ENCODE assay signal across 16 cellular contexts in the genomic region with DNA sequence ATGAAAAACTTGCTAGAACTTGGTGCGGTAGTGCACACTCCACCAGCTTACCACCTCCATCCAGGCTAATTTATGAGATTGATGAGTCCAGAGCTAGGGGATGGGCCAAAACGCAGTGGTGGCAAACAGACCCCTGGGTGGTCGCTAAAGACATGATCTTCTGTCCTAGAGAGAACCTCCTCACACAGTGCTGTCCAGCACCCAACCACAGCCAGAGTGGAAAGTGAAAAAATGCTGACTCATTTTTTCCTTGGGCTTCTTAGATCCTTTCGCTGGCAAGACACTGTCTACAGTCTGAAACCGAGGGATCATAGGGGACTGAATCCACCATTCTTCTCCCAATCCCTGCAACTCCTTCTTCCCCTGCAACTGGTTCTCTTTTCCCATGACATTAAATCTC. TPM values are rescaled to one million over a fixed set of nuclear protein-coding genes. Genes with fewer than 3 reads are reported as not detected.
DNase-seq lines count a peak whose midpoint lies in the region; ATAC-seq and TF ChIP-seq lines count a peak whose summit lies in the region.
"Had no signal": no experiment of that assay in that cellular context is flagged by ENCODE, and none has a peak within 500 bp of the region (broad histone marks: within the 10 kb centered on the region; RNA-seq: fewer than 3 reads in every experiment).

No MANE protein-coding gene starts in this region.

- H3K27ac ChIP-seq in ACC112 (ENCODE audit: low read depth, low read length) (peak overlapping the region; percentile 5; the same call in 1 of the 2 replicates), muscle layer of duodenum (ENCODE audit: low read length) (no peak overlapping the region), OCI-LY7 (ENCODE audit: low read depth, low read length, poor library complexity, severe bottlenecking) (no peak overlapping the region)
- H3K27ac ChIP-seq: SJCRH30 had no signal

- TF ChIP-seq CTCF in choroid plexus epithelial cell (conservative IDR thresholded peaks at IDR 0.05; ENCODE audit: low read depth, low read length) (no peak), OCI-LY7 (conservative IDR thresholded peaks at IDR 0.05; ENCODE audit: low read length) (no peak)

- CTCF ChIA-PET in OCI-LY7 (lab: Charles Lee; ENCODE audit: unreplicated experiment): no interaction called here

- H3K79me2 ChIP-seq in ACC112 (ENCODE audit: control insufficient read depth, insufficient read depth, low read length, unreplicated experiment): peaks cover 80% of the 10 kb centered on the region
- H3K79me2 ChIP-seq in OCI-LY7 (ENCODE audit: insufficient read depth, low read depth, low read length): no peaks in the 10 kb centered on the region

- H3K4me1 ChIP-seq in ACC112 (ENCODE audit: control insufficient read depth, insufficient read depth, low read length, unreplicated experiment): peaks cover 44% of the 10 kb centered on the region
- peaks cover 6 to 54% of the 10 kb centered on the region in 2 donors for H3K4me1 ChIP-seq in muscle layer of duodenum (ENCODE audit: control insufficient read depth in 1 of 2, insufficient read depth in 2 of 2, low read length in 2 of 2)
- H3K4me1 ChIP-seq in OCI-LY7 (ENCODE audit: insufficient read depth, low read length, poor library complexity, severe bottlenecking): no peaks in the 10 kb centered on the region

- no peak overlapping the region for H2AFZ ChIP-seq in ACC112 (ENCODE audit: low read length, unreplicated experiment)
- no peak overlapping the region for H2AFZ ChIP-seq in OCI-LY7 (ENCODE audit: low read length)

- H3K4me3 ChIP-seq in ACC112 (ENCODE audit: low read depth, low read length) (peak overlapping the region; percentile 38), choroid plexus epithelial cell (ENCODE audit: low read depth, low read length) (no peak overlapping the region), muscle layer of duodenum (ENCODE audit: low read depth in 1 of 2, low read length in 2 of 2) (peak overlapping the region; percentile 19 to 23), OCI-LY7 (ENCODE audit: low read depth, low read length, poor library complexity, severe bottlenecking) (no peak overlapping the region)
- H3K4me3 ChIP-seq: SJCRH30 had no signal

- no peaks in the 10 kb centered on the region for H4K20me1 ChIP-seq in OCI-LY7 (ENCODE audit: insufficient read depth, low read length)

- H3K36me3 ChIP-seq in ACC112 (ENCODE audit: insufficient read depth, low read length): no peaks in the 10 kb centered on the region
- H3K36me3 ChIP-seq in muscle layer of duodenum (ENCODE audit: control insufficient read depth in 1 of 2, insufficient read depth in 2 of 2, low read length in 2 of 2): no peaks in the 10 kb centered on the region
- H3K36me3 ChIP-seq in OCI-LY7 (ENCODE audit: insufficient read depth, low read length): no peaks in the 10 kb centered on the region

- H3K9me3 ChIP-seq in muscle layer of duodenum (ENCODE audit: control insufficient read depth in 1 of 2, low read length in 2 of 2) (no peaks in the 10 kb centered on the region), OCI-LY7 (ENCODE audit: low read length) (no peaks in the 10 kb centered on the region)
- H3K9me3 ChIP-seq: SJCRH30 had no signal

- no peaks in the 10 kb centered on the region for H3K9me2 ChIP-seq in OCI-LY7 (ENCODE audit: insufficient read depth, low read length)

- DNase-seq in HT1080 (ENCODE audit: low read depth): peak; percentile 30
- peak; percentile 70 for DNase-seq in choroid plexus epithelial cell (ENCODE audit: low read depth)
- DNase-seq in cerebellar nuclear complex (lab: John Stamatoyannopoulos, UW): no peak
- no peak for DNase-seq in OCI-LY7 (ENCODE audit: low spot score)
- DNase-seq in NCI-H2107 treated with DMSO at 0.1 percent for 48 hours (lab: John Stamatoyannopoulos, UW; ENCODE audit: unreplicated experiment): no peak
- DNase-seq: activated B cell treated with CpG ODN at 0.5 μM for 24 hours; CD4-positive, CD25-positive, alpha-beta regulatory T cell; foreskin melanocyte; left colon; MV-4-11; NCI-H69; SJCRH30 had no signal

- no peak overlapping the region for H3K4me2 ChIP-seq in OCI-LY7 (ENCODE audit: low read length)

- no peak for ATAC-seq in GM19397 (IDR thresholded peaks at IDR 0.05; ENCODE audit: unreplicated experiment)
- ATAC-seq: left colon had no signal

- H3K27me3 ChIP-seq in ACC112 (ENCODE audit: insufficient read depth, low read length) (no peaks in the 10 kb centered on the region), muscle layer of duodenum (ENCODE audit: low read depth, low read length) (peaks cover 11% of the 10 kb centered on the region)
- H3K27me3 ChIP-seq: SJCRH30 had no signal

- POLR2A ChIA-PET in OCI-LY7 (lab: Charles Lee): interaction anchor here (0.5 to 0.6 kb wide), 2 partner anchors 132 to 156 kb away, joined by 3 to 5 read pairs; no protein-coding TSS in a partner anchor

- intact Hi-C loops in OCI-LY7 (cut with micrococcal nuclease; ENCODE audit: unreplicated experiment): no loop called here

- no TSS peak for BruUV-seq in OCI-LY7 (replicated peaks; lab: Mats Ljungman, UMichigan)

RNA-seq across cellular contexts. Expression of a gene that starts 4.1 kb away (rescaled TPM):
- total RNA-seq in HT1080 (2014; rRNA removed; shearing (Covaris generic)): 32.8 and 40.4 TPM in 2 replicates
- polyA plus RNA-seq in HT1080 (2015; cell fraction: cytosol; rRNA removed): 74.4 and 95.7 TPM in 2 replicates
- polyA plus RNA-seq in HT1080 (2015; cell fraction: nucleus; rRNA removed): 82.3 and 82.7 TPM in 2 replicates
- not detected in 2 replicates for total RNA-seq in OCI-LY7 (2014; rRNA removed; shearing (Covaris generic))
- total RNA-seq in OCI-LY7 (2022): not detected in 2 replicates
- total RNA-seq: activated B cell treated with CpG ODN at 0.5 μM for 24 hours; activated T-helper 1 cell treated with anti-CD3 and anti-CD28 coated beads, Interleukin-12 subunit alpha, Interleukin-12 subunit beta, Interleukin-2, Interleukin-4 antibody, amounts not matched to agents 30 ng/mL and 10 ng/mL and 1 ng/mL, durations not matched to agents 14 hours and 24 hours and 36 hours; CD4-positive, CD25-positive, alpha-beta regulatory T cell had no signal
- polyA plus RNA-seq: CD4-positive, CD25-positive, alpha-beta regulatory T cell had no signal

RNA-seq across cellular contexts. Expression of a gene that starts 42.6 kb away (rescaled TPM):
- total RNA-seq in HT1080 (2014; rRNA removed; shearing (Covaris generic)): not detected in 2 replicates
- polyA plus RNA-seq in HT1080 (2015; cell fraction: cytosol; rRNA removed): not detected in 2 replicates
- polyA plus RNA-seq in HT1080 (2015; cell fraction: nucleus; rRNA removed): not detected in 2 replicates
- total RNA-seq in OCI-LY7 (2014; rRNA removed; shearing (Covaris generic)): not detected in 2 replicates
- total RNA-seq in OCI-LY7 (2022): not detected in 2 replicates
- total RNA-seq: activated B cell treated with CpG ODN at 0.5 μM for 24 hours; activated T-helper 1 cell treated with anti-CD3 and anti-CD28 coated beads, Interleukin-12 subunit alpha, Interleukin-12 subunit beta, Interleukin-2, Interleukin-4 antibody, amounts not matched to agents 30 ng/mL and 10 ng/mL and 1 ng/mL, durations not matched to agents 14 hours and 24 hours and 36 hours; CD4-positive, CD25-positive, alpha-beta regulatory T cell; left colon; SJCRH30 had no signal
- polyA plus RNA-seq: CD4-positive, CD25-positive, alpha-beta regulatory T cell had no signal

Comparison
In these comparisons a context has a peak if more than half of its experiments do, and no peak if none do; other contexts are left out.
1. H3K4me3 ChIP-seq: peak in ACC112 (single experiment) and muscle layer of duodenum (2 of 2); none in choroid plexus epithelial cell (single experiment) and OCI-LY7 (single experiment).
2. DNase-seq: peak in HT1080 (single experiment) and choroid plexus epithelial cell (single experiment); none in cerebellar nuclear complex (0 of 2), OCI-LY7 (single experiment) and NCI-H2107 treated with DMSO at 0.1 percent for 48 hours (single experiment).
3. RNA of a gene that starts 4.1 kb away (total RNA-seq): 32.8 to 40.4 TPM in HT1080; not detected in OCI-LY7; every median in the first group is over 10 times any median in the second.